In genomic region chr2:102356381-102356712, GRCh38 we compare ENCODE assay signal across 9 cellular contexts. TPM values are rescaled to one million over a fixed set of nuclear protein-coding genes. Genes with fewer than 3 reads are reported as not detected.
DNase-seq lines count a peak whose midpoint lies in the region; ATAC-seq and TF ChIP-seq lines count a peak whose summit lies in the region.
"Had no signal": no experiment of that assay in that cellular context is flagged by ENCODE, and none has a peak within 500 bp of the region (broad histone marks: within the 10 kb centered on the region; RNA-seq: fewer than 3 reads in every experiment).

No MANE protein-coding gene starts in this region.

- 7 to 8% methylated on average over 7 of the region's 7 CpGs for WGBS in esophagus, 2 donors

- H3K4me3 ChIP-seq in esophagus (ENCODE audit: low read depth in 1 of 2, low read length in 2 of 2) (peak overlapping the region; percentile 51 to 68), retinal pigment epithelial cell (ENCODE audit: low read length) (peak overlapping the region; percentile 59)

- peak; percentile 7 for ATAC-seq in GM19035 (IDR thresholded peaks at IDR 0.05; ENCODE audit: unreplicated experiment)
- ATAC-seq in GM18873 (IDR thresholded peaks at IDR 0.05; ENCODE audit: low FRiP score, unreplicated experiment), result no peak
- no peak for ATAC-seq in HG02610 (IDR thresholded peaks at IDR 0.05; ENCODE audit: unreplicated experiment)

- H3K4me1 ChIP-seq in esophagus (ENCODE audit: control insufficient read depth in 2 of 2, insufficient read depth in 2 of 2, low read length in 1 of 2), result no peaks in the 10 kb centered on the region

- no peak for DNase-seq in retinal pigment epithelial cell (ENCODE audit: low read depth)
- no peak for DNase-seq in iPS-NIHi11 (ENCODE audit: low spot score)
- no peak for DNase-seq in A172 (ENCODE audit: low spot score)

- no peak for TF ChIP-seq CTCF in retinal pigment epithelial cell (conservative IDR thresholded peaks at IDR 0.05; ENCODE audit: low read depth, low read length)

- H3K9me3 ChIP-seq in KOPT-K1 (ENCODE audit: insufficient read depth, low read length, poor library complexity, severe bottlenecking) (no peaks in the 10 kb centered on the region), esophagus (ENCODE audit: control insufficient read depth in 2 of 2, insufficient read depth in 1 of 2, low read depth in 1 of 2, low read length in 1 of 2) (no peaks in the 10 kb centered on the region)

- no peaks in the 10 kb centered on the region for H3K27me3 ChIP-seq in esophagus (ENCODE audit: control insufficient read depth in 1 of 2, insufficient read depth in 2 of 2, low read length in 2 of 2)

- no peaks in the 10 kb centered on the region for H3K36me3 ChIP-seq in KOPT-K1 (ENCODE audit: insufficient read depth, low read length)
- no peaks in the 10 kb centered on the region for H3K36me3 ChIP-seq in esophagus (ENCODE audit: control insufficient read depth in 2 of 2, insufficient read depth in 2 of 2, low read length in 1 of 2)

- H3K27ac ChIP-seq in KOPT-K1 (ENCODE audit: low read depth, low read length, poor library complexity, severe bottlenecking) (peak overlapping the region; percentile 53), esophagus (ENCODE audit: low read depth in 2 of 2, low read length in 1 of 2) (peak overlapping the region; percentile 3 to 59)

RNA-seq across cellular contexts. Expression of gene IL18R1, which starts 0.8 kb away (rescaled TPM):
- under 1 TPM; 0.83 to 0.95 TPM for polyA plus RNA-seq in esophagus
- not detected in 2 replicates for total RNA-seq in A172 (2014; rRNA removed; shearing (Covaris generic))
- total RNA-seq: RPMI7951 had no signal

RNA-seq across cellular contexts. Expression of gene IL1RL1, which starts 45.0 kb away (rescaled TPM):
- under 1 TPM; 0.18 to 0.44 TPM for polyA plus RNA-seq in esophagus
- total RNA-seq in A172 (2014; rRNA removed; shearing (Covaris generic)), result 0.02 TPM in 1 of 2 replicates, not detected in the other
- total RNA-seq: RPMI7951 had no signal
